Comparison of ENCODE assay signal across 1 cellular context in the genomic region with DNA sequence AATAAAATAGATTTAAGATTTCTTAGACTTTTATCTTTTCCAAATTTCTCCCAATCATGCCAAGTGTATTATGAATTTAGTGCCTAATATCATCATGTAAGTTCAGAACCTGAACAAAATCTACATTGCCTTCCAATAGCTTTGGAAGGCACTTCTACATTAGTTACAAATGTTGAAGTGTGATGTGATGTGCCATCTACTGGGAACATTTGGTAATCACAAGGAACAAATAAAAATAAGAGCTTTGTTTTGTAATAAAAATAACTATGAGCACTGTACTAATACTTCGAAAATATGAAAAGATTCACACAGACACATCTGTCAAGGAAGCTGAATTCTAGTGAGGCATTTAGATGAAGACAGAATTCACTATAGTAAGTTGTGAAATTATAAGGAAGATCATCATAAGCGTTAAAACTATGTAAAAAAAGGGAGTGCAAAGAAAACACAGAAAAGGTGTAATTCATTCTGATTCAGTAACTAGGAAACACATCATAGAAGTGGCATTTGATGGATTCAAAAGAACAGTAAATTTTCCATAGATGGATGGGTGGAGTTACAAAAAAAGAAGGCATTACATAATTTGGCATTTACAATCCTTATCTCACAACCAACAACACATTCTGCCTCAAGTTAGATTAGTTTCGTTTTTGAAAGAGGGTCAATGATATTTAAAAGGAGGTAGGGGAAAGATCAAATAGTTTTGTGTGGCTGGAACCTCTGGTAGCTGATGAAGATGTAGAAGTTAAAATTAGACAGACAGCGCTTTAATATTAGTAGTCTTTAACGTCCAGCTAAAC.
TF ChIP-seq lines count a peak whose summit lies in the region.

No MANE protein-coding gene starts in this region.

TF ChIP-seq in H1, 55 proteins besides CTCF, POLR2A, EP300 and RAD21:
- 0 out of 2 replicates have a peak, but pooled peaks have one; percentile 8 for TF ChIP-seq CEBPB (IDR thresholded peaks at IDR 0.05; ENCODE audit: low read depth, low read length)
- no peak for TF ChIP-seq SIX5 (IDR thresholded peaks at IDR 0.05; ENCODE audit: low read depth, low read length)
- TF ChIP-seq CBX8 (IDR thresholded peaks at IDR 0.05; ENCODE audit: borderline replicate concordance, low read depth, low read length) = no peak
